Comparison of ENCODE assay signal across 16 cellular contexts in genomic region chr1:221487781-221488520, GRCh38.
DNase-seq lines count a peak whose midpoint lies in the region; ATAC-seq and TF ChIP-seq lines count a peak whose summit lies in the region.
"Had no signal": no experiment of that assay in that cellular context is flagged by ENCODE, and none has a peak within 500 bp of the region (broad histone marks: within the 10 kb centered on the region; RNA-seq: fewer than 3 reads in every experiment).

No MANE protein-coding gene starts in this region.

- H3K27ac Mint-ChIP-seq in stimulated activated naive CD8-positive, alpha-beta T cell treated with anti-CD3 and anti-CD28 coated beads, Interleukin-15, amount 100 ng/mL, for 72 hours: no peak overlapping the region
- H3K27ac Mint-ChIP-seq: mesothelial cell of epicardium, WTC11 had no signal

- no peaks in the 10 kb centered on the region for H3K79me2 ChIP-seq in smooth muscle cell (ENCODE audit: low read depth)
- H3K79me2 ChIP-seq: hepatocyte had no signal

- TF ChIP-seq POLR2A in lower leg skin (IDR thresholded peaks at IDR 0.05): no peak

- H3K9me3 Mint-ChIP-seq in stimulated activated naive CD8-positive, alpha-beta T cell treated with anti-CD3 and anti-CD28 coated beads, Interleukin-15, amount 100 ng/mL, for 72 hours: no peaks in the 10 kb centered on the region
- H3K9me3 Mint-ChIP-seq: mesothelial cell of epicardium had no signal

- no peaks in the 10 kb centered on the region for H3K27me3 Mint-ChIP-seq in stimulated activated naive CD8-positive, alpha-beta T cell treated with anti-CD3 and anti-CD28 coated beads, Interleukin-15, amount 100 ng/mL, for 72 hours

- no peaks in the 10 kb centered on the region for H3K9me3 ChIP-seq in smooth muscle cell (replicated peaks; ENCODE audit: low read depth)
- H3K9me3 ChIP-seq: prostate gland, tibial artery had no signal

- no peaks in the 10 kb centered on the region for H3F3A ChIP-seq in smooth muscle cell (ENCODE audit: low read depth)

- H4K20me1 ChIP-seq in smooth muscle cell (ENCODE audit: low read depth): no peaks in the 10 kb centered on the region

- no peak overlapping the region for H3K4me3 Mint-ChIP-seq in stimulated activated naive CD8-positive, alpha-beta T cell treated with anti-CD3 and anti-CD28 coated beads, Interleukin-15, amount 100 ng/mL, for 72 hours
- H3K4me3 Mint-ChIP-seq: mesothelial cell of epicardium, WTC11 had no signal

- H3K9ac ChIP-seq in smooth muscle cell (ENCODE audit: low read depth): no peak overlapping the region

- no peaks in the 10 kb centered on the region for H3K4me1 ChIP-seq in smooth muscle cell (ENCODE audit: low read depth)
- H3K4me1 ChIP-seq: prostate gland, tibial artery had no signal

- H2AFZ ChIP-seq in smooth muscle cell (ENCODE audit: low read depth): no peak overlapping the region
- H2AFZ ChIP-seq: hepatocyte had no signal

- H3K27me3 ChIP-seq in kidney epithelial cell (ENCODE audit: control insufficient read depth, insufficient read depth, low read length) (no peaks in the 10 kb centered on the region), smooth muscle cell (ENCODE audit: low read depth) (no peaks in the 10 kb centered on the region), dorsolateral prefrontal cortex (peaks cover 0 to 5% (median 0%) of the 10 kb centered on the region in 45 donors)
- H3K27me3 ChIP-seq: hepatocyte, tibial artery had no signal

- DNase-seq in AG10803 (ENCODE audit: low read depth) (peak; percentile 42), HPDE6-E6E7 (ENCODE audit: extremely low spot score) (peak; percentile 44), astrocyte of the hippocampus (ENCODE audit: low read depth, low spot score) (peak; percentile 84), kidney epithelial cell (ENCODE audit: low read depth) (peak; percentile 50), lower leg skin (ENCODE audit: low spot score in 2 of 2) (no peak), smooth muscle cell (lab: John Stamatoyannopoulos, UW; ENCODE audit: unreplicated experiment) (no peak), dorsolateral prefrontal cortex (no peak)
- no peak for DNase-seq in stimulated activated naive CD8-positive, alpha-beta T cell treated with anti-CD3 and anti-CD28 coated beads, Interleukin-15, amount 100 ng/mL, for 72 hours
- DNase-seq: cortex of kidney, NCI-H146, tibial artery had no signal

- H3K4me1 Mint-ChIP-seq in stimulated activated naive CD8-positive, alpha-beta T cell treated with anti-CD3 and anti-CD28 coated beads, Interleukin-15, amount 100 ng/mL, for 72 hours: no peaks in the 10 kb centered on the region
- H3K4me1 Mint-ChIP-seq: WTC11 had no signal

- H3K4me3 ChIP-seq in AG10803 (ENCODE audit: low read length) (no peak overlapping the region), kidney epithelial cell (ENCODE audit: low read depth, low read length) (no peak overlapping the region), lower leg skin (ENCODE audit: low read depth, poor library complexity, severe bottlenecking) (no peak overlapping the region), smooth muscle cell (no peak overlapping the region), dorsolateral prefrontal cortex (no peak overlapping the region)
- H3K4me3 ChIP-seq: hepatocyte, prostate gland, tibial artery had no signal

- no peak overlapping the region for H3K27ac ChIP-seq in smooth muscle cell (ENCODE audit: low read depth)
- no peak overlapping the region for H3K27ac ChIP-seq in dorsolateral prefrontal cortex
- H3K27ac ChIP-seq: hepatocyte, prostate gland, tibial artery had no signal

- H3K4me2 ChIP-seq in smooth muscle cell: no peak overlapping the region
- H3K4me2 ChIP-seq: hepatocyte had no signal

- WGBS in lower leg skin, 2 donors: 59 to 62% methylated on average over 8 of the region's 8 CpGs
- WGBS in smooth muscle cell (ENCODE audit: low lambda C conversion rate): 54% methylated on average over 8 of the region's 8 CpGs

- no peaks in the 10 kb centered on the region for H3K36me3 ChIP-seq in kidney epithelial cell (ENCODE audit: control insufficient read depth, insufficient read depth, low read length)
- no peaks in the 10 kb centered on the region for H3K36me3 ChIP-seq in smooth muscle cell (ENCODE audit: low read depth)
- H3K36me3 ChIP-seq: prostate gland, tibial artery had no signal

- ATAC-seq in stimulated activated naive CD8-positive, alpha-beta T cell treated with anti-CD3 and anti-CD28 coated beads, Interleukin-15, amount 100 ng/mL, for 72 hours: no peak
- ATAC-seq: Right ventricle myocardium inferior, WTC11 had no signal

- intact Hi-C loops in lower leg skin (cut with DNase I; ENCODE audit: low total_unique reads) (loop anchor here (10.0 kb wide), 1 partner anchor 967 kb away; no protein-coding TSS in a partner anchor), dorsolateral prefrontal cortex (cut with DNase I) (no loop called here)

- TF ChIP-seq CTCF in AG10803 (conservative IDR thresholded peaks at IDR 0.05; ENCODE audit: low read length): no peak
- TF ChIP-seq CTCF in kidney epithelial cell (IDR thresholded peaks at IDR 0.05; ENCODE audit: insufficient read depth, low read length, poor library complexity, severe bottlenecking): no peak
- TF ChIP-seq CTCF in lower leg skin (IDR thresholded peaks at IDR 0.05): no peak
- no peak for TF ChIP-seq CTCF in smooth muscle cell (IDR thresholded peaks at IDR 0.05; ENCODE audit: borderline replicate concordance, insufficient read depth, poor library complexity, severe bottlenecking)
- no peak for TF ChIP-seq CTCF in dorsolateral prefrontal cortex (IDR thresholded peaks at IDR 0.05 in 54 of 56, conservative IDR thresholded peaks at IDR 0.05 in 2 of 56; ENCODE audit: low read depth in 1 of 56, partially characterized antibody in 56 of 56)

Comparison
In these comparisons a context has a peak if more than half of its experiments do, and no peak if none do; other contexts are left out.
1. DNase-seq: peak in AG10803 (single experiment), HPDE6-E6E7 (single experiment), astrocyte of the hippocampus (single experiment) and kidney epithelial cell (single experiment); none in lower leg skin (0 of 2), smooth muscle cell (single experiment), stimulated activated naive CD8-positive, alpha-beta T cell treated with anti-CD3 and anti-CD28 coated beads, Interleukin-15, amount 100 ng/mL, for 72 hours (0 of 2) and dorsolateral prefrontal cortex (0 of 10).